ENCODE assay signal across 9 cellular contexts in the genomic region with DNA sequence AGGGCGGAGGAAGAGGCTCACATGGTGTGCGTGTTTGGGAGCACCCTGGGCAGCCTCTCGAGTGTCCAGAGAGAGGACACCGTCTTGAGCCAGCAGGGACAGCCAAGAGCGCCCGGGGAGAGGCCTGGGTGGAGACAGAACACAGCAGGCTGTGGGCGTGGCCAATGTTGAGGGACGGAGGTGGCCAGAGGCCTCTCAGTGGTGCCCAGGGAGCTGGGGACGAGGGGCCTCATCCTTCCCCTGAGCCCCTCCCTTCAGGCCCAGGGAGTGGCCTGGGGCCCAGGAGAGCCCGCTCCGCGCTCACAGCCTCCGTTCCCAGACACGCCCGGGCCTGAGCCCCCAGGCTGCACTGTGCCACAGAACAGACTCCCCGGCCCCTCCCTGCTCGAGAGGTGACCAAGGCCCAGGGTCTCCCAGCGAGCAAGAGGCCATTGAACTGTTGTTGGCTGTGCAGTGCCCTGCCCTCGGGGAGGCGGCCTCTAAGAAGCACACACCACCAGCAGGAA. TPM values are rescaled to one million over a fixed set of nuclear protein-coding genes. Genes with fewer than 3 reads are reported as not detected.
A peak's percentile ranks its signal among the peaks of the same experiment; 100 is the strongest.
DNase-seq lines count a peak whose midpoint lies in the region; ATAC-seq and TF ChIP-seq lines count a peak whose summit lies in the region.
"Had no signal": no experiment of that assay in that cellular context is flagged by ENCODE, and none has a peak within 500 bp of the region (broad histone marks: within the 10 kb centered on the region; RNA-seq: fewer than 3 reads in every experiment).

No MANE protein-coding gene starts in this region.

- H3K36me3 Mint-ChIP-seq in naive thymus-derived CD4-positive, alpha-beta T cell = no peaks in the 10 kb centered on the region

- no peaks in the 10 kb centered on the region for H3K36me3 ChIP-seq in BJ (ENCODE audit: control insufficient read depth, insufficient read depth, low read length)
- no peaks in the 10 kb centered on the region for H3K36me3 ChIP-seq in naive thymus-derived CD4-positive, alpha-beta T cell (ENCODE audit: control insufficient read depth in 2 of 3, insufficient read depth in 3 of 3, low read length in 3 of 3)
- H3K36me3 ChIP-seq: breast epithelium had no signal

- CTCF ChIA-PET in BJ (lab: Yijun Ruan, JAX) = interaction anchor here (0.6 to 1.8 kb wide), 4 partner anchors 9 to 29 kb away, joined by 3 to 9 read pairs (median 4); no protein-coding TSS in a partner anchor
- CTCF ChIA-PET in naive thymus-derived CD4-positive, alpha-beta T cell (lab: Charles Lee) = no interaction called here

- peak; percentile 37 for ATAC-seq in esophagus mucosa
- ATAC-seq in naive thymus-derived CD4-positive, alpha-beta T cell = peak; percentile 71

- peaks cover 2% of the 10 kb centered on the region for H3K27me3 ChIP-seq in BJ (ENCODE audit: control insufficient read depth, insufficient read depth, low read length)
- no peaks in the 10 kb centered on the region for H3K27me3 ChIP-seq in naive thymus-derived CD4-positive, alpha-beta T cell (ENCODE audit: control insufficient read depth in 2 of 2, insufficient read depth in 2 of 2, low read length in 2 of 2)
- H3K27me3 ChIP-seq: breast epithelium had no signal

- H3K4me1 ChIP-seq in naive thymus-derived CD4-positive, alpha-beta T cell (ENCODE audit: control insufficient read depth in 2 of 2, insufficient read depth in 2 of 2, low read length in 2 of 2) = no peaks in the 10 kb centered on the region

- no peak overlapping the region for H3K4me3 Mint-ChIP-seq in naive thymus-derived CD4-positive, alpha-beta T cell

- H3K27ac Mint-ChIP-seq in naive thymus-derived CD4-positive, alpha-beta T cell = no peak overlapping the region

- H3K4me1 Mint-ChIP-seq in naive thymus-derived CD4-positive, alpha-beta T cell = peaks cover 0 to 15% (median 11%) of the 10 kb centered on the region in 7 donors

- H3K4me3 ChIP-seq in BJ (ENCODE audit: low read depth, low read length) (no peak overlapping the region), coronary artery (no peak overlapping the region)
- H3K4me3 ChIP-seq in naive thymus-derived CD4-positive, alpha-beta T cell (ENCODE audit: low read length) = no peak overlapping the region
- H3K4me3 ChIP-seq: breast epithelium had no signal

- H3K27me3 Mint-ChIP-seq in naive thymus-derived CD4-positive, alpha-beta T cell = no peaks in the 10 kb centered on the region

- no peaks in the 10 kb centered on the region for H3K9me3 Mint-ChIP-seq in naive thymus-derived CD4-positive, alpha-beta T cell

- intact Hi-C loops in naive thymus-derived CD4-positive, alpha-beta T cell (cut with micrococcal nuclease) = no loop called here

- POLR2A ChIA-PET in BJ (lab: Charles Lee) = interaction anchor here (0.5 kb wide), 1 partner anchor 323 kb away, joined by 3 read pairs; no protein-coding TSS in a partner anchor
- POLR2A ChIA-PET in naive thymus-derived CD4-positive, alpha-beta T cell (lab: Charles Lee) = no interaction called here

- DNase-seq in BJ (ENCODE audit: low read depth) (no peak), NCI-H82 treated with DMSO at 0.1 percent for 48 hours (lab: John Stamatoyannopoulos, UW; ENCODE audit: unreplicated experiment) (peak; percentile 0), SIG-M5 treated with dmso at 0.1 percent for 504 hours (lab: John Stamatoyannopoulos, UW; ENCODE audit: unreplicated experiment) (no peak), Ammon's horn (ENCODE audit: low spot score) (no peak), coronary artery (ENCODE audit: low spot score) (no peak), DMS 273 (lab: John Stamatoyannopoulos, UW; ENCODE audit: unreplicated experiment) (no peak)
- no peak for DNase-seq in naive thymus-derived CD4-positive, alpha-beta T cell

- no peaks in the 10 kb centered on the region for H3K9me3 ChIP-seq in naive thymus-derived CD4-positive, alpha-beta T cell (ENCODE audit: control insufficient read depth in 2 of 3, low read length in 3 of 3)
- H3K9me3 ChIP-seq: breast epithelium had no signal

- TF ChIP-seq CTCF in BJ (IDR thresholded peaks at IDR 0.05; ENCODE audit: insufficient read depth, low read depth, low read length) (peak; percentile 63), coronary artery (IDR thresholded peaks at IDR 0.05) (no peak)

- H3K27ac ChIP-seq in naive thymus-derived CD4-positive, alpha-beta T cell (ENCODE audit: low read depth, low read length) = no peak overlapping the region
- no peak overlapping the region for H3K27ac ChIP-seq in coronary artery
- H3K27ac ChIP-seq: breast epithelium had no signal

RNA-seq across cellular contexts. Expression of a gene that starts 48.4 kb away (rescaled TPM):
- 2.1 and 2.5 TPM in 2 replicates for polyA plus RNA-seq in BJ (2011; rRNA removed)
- polyA minus RNA-seq in BJ (2011; rRNA and poly(A)+ RNA removed) = 0.33 and 0.41 TPM in 2 replicates
- total RNA-seq in esophagus mucosa = 3.5 TPM
- 10 to 100 TPM in 1 of 5 experiments, 1 to 10 TPM in 3, under 1 TPM in 1; 0.53 to 36.0 (median 6.0) TPM for total RNA-seq in naive thymus-derived CD4-positive, alpha-beta T cell
- polyA plus RNA-seq in naive thymus-derived CD4-positive, alpha-beta T cell = under 1 TPM; 0.35 to 0.94 TPM
